In genomic region chr1:115166531-115167091, GRCh38 we compare ENCODE assay signal across 19 cellular contexts.
DNase-seq lines count a peak whose midpoint lies in the region; ATAC-seq and TF ChIP-seq lines count a peak whose summit lies in the region.
"Had no signal": no experiment of that assay in that cellular context is flagged by ENCODE, and none has a peak within 500 bp of the region (broad histone marks: within the 10 kb centered on the region; RNA-seq: fewer than 3 reads in every experiment).

No MANE protein-coding gene starts in this region.

- H3K79me2 ChIP-seq in HCT116 (ENCODE audit: insufficient read depth, low read length), result no peaks in the 10 kb centered on the region

- no TSS peak for BruUV-seq in HCT116 (replicated peaks; lab: Mats Ljungman, UMichigan)

- peak overlapping the region; percentile 36 for H3K4me2 ChIP-seq in HCT116 (ENCODE audit: low read length)

- H3K9me2 ChIP-seq in HCT116 (ENCODE audit: insufficient read depth), result 0 out of 2 replicates have a peak, but pooled peaks cover 2% of the 10 kb centered on the region

- no peaks in the 10 kb centered on the region for H3K9me3 ChIP-seq in HCT116 (ENCODE audit: control insufficient read depth in 1 of 2, insufficient read depth in 1 of 2, low read depth in 1 of 2, low read length in 2 of 2)
- H3K9me3 ChIP-seq in SK-N-MC (ENCODE audit: low read depth, low read length), result no peaks in the 10 kb centered on the region
- H3K9me3 ChIP-seq: right lobe of liver had no signal

- no peak for TF ChIP-seq CTCF in HCT116 (IDR thresholded peaks at IDR 0.05 in 2 of 3, conservative IDR thresholded peaks at IDR 0.05 in 1 of 3; ENCODE audit: borderline replicate concordance in 1 of 3, insufficient read depth in 1 of 3, low read depth in 2 of 3, low read length in 2 of 3)

- no peak for DNase-seq in HCT116 (ENCODE audit: low read depth, low spot score)
- peak; percentile 93 for DNase-seq in SK-N-MC (ENCODE audit: low read depth, low spot score)
- peak; percentile 44 for DNase-seq in fibroblast of gingiva (ENCODE audit: low read depth)
- peak; percentile 46 for DNase-seq in renal cortical epithelial cell (ENCODE audit: low read depth)
- no peak for DNase-seq in stimulated activated CD4-positive, alpha-beta T cell treated with anti-CD3 and anti-CD28 coated beads, Interleukin-15, amount 100 ng/mL, for 24 hours
- DNase-seq in NCI-H1105 (lab: John Stamatoyannopoulos, UW), result no peak
- DNase-seq: activated CD4-positive, CD25-positive, alpha-beta regulatory T cell; activated CD8-positive, alpha-beta memory T cell treated with anti-CD3 and anti-CD28 coated beads, Interleukin-2, amount 10 ng/mL, durations not matched to agents 7 days and 5 days; activated naive CD4-positive, alpha-beta T cell treated with Interleukin-2 at 50 U/mL for 16 hours; CD4-positive, alpha-beta T cell; dorsolateral prefrontal cortex; H7; NCI-H1048; NCI-H2171; NCI-H82; right lobe of liver; RPMI8226; stimulated activated CD4-positive, alpha-beta T cell treated with anti-CD3 and anti-CD28 coated beads, Interleukin-2, amount 100 ng/mL, for 24 hours had no signal

- intact Hi-C loops in HCT116 (cut with micrococcal nuclease), result no loop called here

- H2AFZ ChIP-seq in HCT116 (ENCODE audit: low read depth, low read length, poor library complexity, severe bottlenecking), result no peak overlapping the region

- POLR2A ChIA-PET in HCT116 (lab: Charles Lee), result no interaction called here

- TF ChIP-seq POLR2A in HCT116 (IDR thresholded peaks at IDR 0.05; ENCODE audit: borderline replicate concordance, extremely low read depth, insufficient read depth, insufficient read length), result no peak

- RAD21 ChIA-PET in HCT116 (lab: Charles Lee; ENCODE audit: low non-redundant PET in 1 of 2, low total read pairs in 2 of 2, uncharacterized antibody in 2 of 2, unreplicated experiment in 2 of 2), result no interaction called here

- no peaks in the 10 kb centered on the region for H4K20me1 ChIP-seq in HCT116 (ENCODE audit: insufficient read depth)

- peaks cover 0 to 42% of the 10 kb centered on the region in 2 experiments; a peak in 2 of 4 replicates for H3K4me1 ChIP-seq in HCT116 (ENCODE audit: control insufficient read depth in 1 of 2, insufficient read depth in 2 of 2, low read length in 2 of 2)
- H3K4me1 ChIP-seq: right lobe of liver had no signal

- H3K27ac ChIP-seq in HCT116 (ENCODE audit: low read depth, low read length) (no peak overlapping the region), SK-N-MC (no peak overlapping the region)
- H3K27ac ChIP-seq: dorsolateral prefrontal cortex, right lobe of liver had no signal

- H3K4me3 ChIP-seq in HCT116 (replicated peaks in 1 of 2; ENCODE audit: low read depth in 1 of 2, low read length in 2 of 2) (no peak overlapping the region), SK-N-MC (no peak overlapping the region)
- H3K4me3 ChIP-seq: dorsolateral prefrontal cortex, right lobe of liver had no signal

- TF ChIP-seq RAD21 in HCT116 (IDR thresholded peaks at IDR 0.05; ENCODE audit: low read depth), result no peak

- CTCF ChIA-PET in HCT116 (lab: Charles Lee), result no interaction called here

- ATAC-seq in HCT116 (peak; percentile 20; the same call in 1 of the 2 replicates), GM18868 (IDR thresholded peaks at IDR 0.05; ENCODE audit: unreplicated experiment) (no peak)
- ATAC-seq: activated CD8-positive, alpha-beta memory T cell treated with anti-CD3 and anti-CD28 coated beads, Interleukin-2, amount 10 ng/mL, durations not matched to agents 7 days and 5 days; right lobe of liver had no signal

- H3K9ac ChIP-seq in HCT116 (ENCODE audit: low read length) (no peak overlapping the region), SK-N-MC (ENCODE audit: insufficient read length) (no peak overlapping the region)

- no peaks in the 10 kb centered on the region for H3K36me3 ChIP-seq in HCT116 (ENCODE audit: control insufficient read depth in 1 of 2, insufficient read depth in 2 of 2, low read length in 2 of 2)
- no peaks in the 10 kb centered on the region for H3K36me3 ChIP-seq in SK-N-MC (ENCODE audit: insufficient read depth, low read length)
- H3K36me3 ChIP-seq: right lobe of liver had no signal

- no peaks in the 10 kb centered on the region for H3K27me3 ChIP-seq in HCT116 (ENCODE audit: insufficient read depth, low read length)
- H3K27me3 ChIP-seq: dorsolateral prefrontal cortex, right lobe of liver had no signal

TF ChIP-seq in HCT116, 20 proteins besides CTCF, POLR2A, EP300 and RAD21:
- TF ChIP-seq, protein P1, sequence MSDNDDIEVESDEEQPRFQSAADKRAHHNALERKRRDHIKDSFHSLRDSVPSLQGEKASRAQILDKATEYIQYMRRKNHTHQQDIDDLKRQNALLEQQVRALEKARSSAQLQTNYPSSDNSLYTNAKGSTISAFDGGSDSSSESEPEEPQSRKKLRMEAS (IDR thresholded peaks at IDR 0.05), result no peak
- no peak for TF ChIP-seq EGR1 (IDR thresholded peaks at IDR 0.05; ENCODE audit: low read depth)
- 0 out of 2 replicates have a peak, but pooled peaks have one; percentile 13 for TF ChIP-seq JUND (IDR thresholded peaks at IDR 0.05)
- 0 out of 2 replicates have a peak, but pooled peaks have one; percentile 36 for TF ChIP-seq CBX3 (IDR thresholded peaks at IDR 0.05; ENCODE audit: low read depth)
- TF ChIP-seq FOSL1 (IDR thresholded peaks at IDR 0.05; ENCODE audit: low read depth), result peak; percentile 40; the same call in 1 of the 2 replicates
- no peak for TF ChIP-seq ZBTB33 (IDR thresholded peaks at IDR 0.05; ENCODE audit: extremely low read depth, insufficient replicate concordance, low read length)

Comparison
In these comparisons a context has a peak if more than half of its experiments do, and no peak if none do; other contexts are left out.
1. DNase-seq: peak in SK-N-MC (single experiment), fibroblast of gingiva (single experiment) and renal cortical epithelial cell (single experiment); none in HCT116 (single experiment), stimulated activated CD4-positive, alpha-beta T cell treated with anti-CD3 and anti-CD28 coated beads, Interleukin-15, amount 100 ng/mL, for 24 hours (single experiment) and NCI-H1105 (single experiment).